12 cellular contexts compared by ENCODE assay signal in genomic region chr19:45104658-45105384, GRCh38. TPM values are rescaled to one million over a fixed set of nuclear protein-coding genes. Genes with fewer than 3 reads are reported as not detected.
A peak's percentile ranks its signal among the peaks of the same experiment; 100 is the strongest.
DNase-seq lines count a peak whose midpoint lies in the region; ATAC-seq and TF ChIP-seq lines count a peak whose summit lies in the region.
"Had no signal": no experiment of that assay in that cellular context is flagged by ENCODE, and none has a peak within 500 bp of the region (broad histone marks: within the 10 kb centered on the region; RNA-seq: fewer than 3 reads in every experiment).

No MANE protein-coding gene starts in this region.

- H3K27ac Mint-ChIP-seq in MCF 10A (ENCODE audit: low read depth, unreplicated experiment) (no peak overlapping the region), T-cell (peak overlapping the region; percentile 89 to 93)

- no peak overlapping the region for H3K27ac ChIP-seq in mammary epithelial cell (ENCODE audit: insufficient read depth, low read depth, low read length)
- peak overlapping the region; percentile 11 for H3K27ac ChIP-seq in thymus (ENCODE audit: low read depth)

- CTCF ChIA-PET in mammary epithelial cell (lab: Charles Lee; ENCODE audit: low non-redundant PET) (no interaction called here), MCF 10A (lab: Yijun Ruan, JAX) (interaction anchor here (0.6 kb wide), 1 partner anchor 202 kb away, joined by 5 read pairs; no protein-coding TSS in a partner anchor), T-cell (lab: Charles Lee) (interaction anchor here (0.6 to 2.6 kb wide), 2 partner anchors 12 to 17 kb away, joined by 4 to 16 read pairs; partner anchors contain the start of gene PPP1R37 (in 1 of the 2))

- BruUV-seq in mammary epithelial cell (replicated peaks; lab: Mats Ljungman, UMichigan) (no TSS peak), MCF 10A (replicated peaks; lab: Mats Ljungman, UMichigan) (no TSS peak)

- in situ Hi-C loops in mammary epithelial cell (cut with MboI; ENCODE audit: low sequenced_read_pairs in 2 of 2): no loop called here

- no peak overlapping the region for H3K4me2 ChIP-seq in mammary epithelial cell (ENCODE audit: insufficient read depth, low read depth, low read length)

- dilution Hi-C loops in mammary epithelial cell (cut with HindIII; ENCODE audit: low sequenced_read_pairs): loop anchor here (5.0 kb wide), 3 partner anchors 37 to 77 kb away; no protein-coding TSS in a partner anchor

- peak; percentile 27 for DNase-seq in mammary epithelial cell
- no peak for DNase-seq in MCF 10A (ENCODE audit: unreplicated experiment)
- DNase-seq in T-cell: no peak
- no peak for DNase-seq in SHP77 (lab: John Stamatoyannopoulos, UW)
- DNase-seq in stimulated activated CD4-positive, alpha-beta T cell treated with anti-CD3 and anti-CD28 coated beads, Interleukin-4, amount 100 ng/mL, for 4 hours: no peak
- DNase-seq in NCI-H82 treated with DMSO at 0.1 percent for 48 hours (lab: John Stamatoyannopoulos, UW; ENCODE audit: unreplicated experiment): no peak
- DNase-seq: activated CD4-positive, CD25-positive, alpha-beta regulatory T cell; amniotic stem cell; NCI-H226 had no signal

- no peak overlapping the region for H2AFZ ChIP-seq in mammary epithelial cell (ENCODE audit: low read depth, low read length)

- H3K36me3 ChIP-seq in mammary epithelial cell (ENCODE audit: insufficient read depth, low read length): no peaks in the 10 kb centered on the region
- no peaks in the 10 kb centered on the region for H3K36me3 ChIP-seq in endocrine pancreas (ENCODE audit: control insufficient read depth, insufficient read depth, low read length)
- peaks cover 7% of the 10 kb centered on the region for H3K36me3 ChIP-seq in thymus (ENCODE audit: control insufficient read depth, insufficient read depth)
- H3K36me3 ChIP-seq: right atrium auricular region had no signal

- peaks cover 28% of the 10 kb centered on the region for H3K4me1 ChIP-seq in mammary epithelial cell (ENCODE audit: insufficient read depth, low read length)
- peaks cover 5% of the 10 kb centered on the region for H3K4me1 ChIP-seq in endocrine pancreas (ENCODE audit: control insufficient read depth, insufficient read depth, low read length)
- peaks cover 28% of the 10 kb centered on the region for H3K4me1 ChIP-seq in thymus (ENCODE audit: control insufficient read depth, insufficient read depth, low read length)

- H3K36me3 Mint-ChIP-seq in MCF 10A (ENCODE audit: insufficient read depth, unreplicated experiment): peaks cover 6% of the 10 kb centered on the region
- H3K36me3 Mint-ChIP-seq in T-cell: no peaks in the 10 kb centered on the region

- H3K4me1 Mint-ChIP-seq in MCF 10A (ENCODE audit: insufficient read depth, unreplicated experiment) (peaks cover 12% of the 10 kb centered on the region), T-cell (peaks cover 57 to 62% (median 59%) of the 10 kb centered on the region in 3 donors)

- H3K4me3 Mint-ChIP-seq in MCF 10A (ENCODE audit: unreplicated experiment) (no peak overlapping the region), T-cell (peak overlapping the region; percentile 49 to 66 (median 66))

- H3K9ac ChIP-seq in mammary epithelial cell (ENCODE audit: insufficient read depth, low read length) (no peak overlapping the region), endocrine pancreas (ENCODE audit: control insufficient read depth, insufficient read depth, low read length) (peak overlapping the region; percentile 34)

- TF ChIP-seq CTCF in mammary epithelial cell (conservative IDR thresholded peaks at IDR 0.05 in 1 of 2, IDR thresholded peaks at IDR 0.05 in 1 of 2; ENCODE audit: extremely low read depth in 1 of 2, insufficient read depth in 1 of 2, low read depth in 1 of 2, low read length in 2 of 2) (no peak), MCF 10A (IDR thresholded peaks at IDR 0.05; ENCODE audit: unreplicated experiment) (no peak)

- H3K79me2 ChIP-seq in mammary epithelial cell (ENCODE audit: insufficient read depth, low read length): peaks cover 95% of the 10 kb centered on the region

- intact Hi-C loops in mammary epithelial cell (cut with micrococcal nuclease): no loop called here
- intact Hi-C loops in MCF 10A (cut with micrococcal nuclease): no loop called here

- H4K20me1 ChIP-seq in mammary epithelial cell (ENCODE audit: insufficient read depth, low read length): no peaks in the 10 kb centered on the region

- ATAC-seq in T-cell (replicated peaks in 1 of 4): peak in 1 of 4 experiments; percentile 34

- WGBS in mammary epithelial cell (ENCODE audit: low coverage, missing lambda C conversion rate): 62% methylated on average over 16 of the region's 16 CpGs
- WGBS in thymus: 40% methylated on average over 16 of the region's 16 CpGs

- H3K4me3 ChIP-seq in mammary epithelial cell (replicated peaks in 1 of 3; ENCODE audit: insufficient read depth in 1 of 3, low read depth in 2 of 3, low read length in 3 of 3) (no peak overlapping the region), endocrine pancreas (ENCODE audit: control insufficient read depth, insufficient read depth, low read length) (no peak overlapping the region), thymus (ENCODE audit: low read length) (no peak overlapping the region)
- H3K4me3 ChIP-seq: right atrium auricular region had no signal

- POLR2A ChIA-PET in MCF 10A (lab: Yijun Ruan, JAX) (interaction anchor here (1.0 kb wide), 1 partner anchor 12 kb away, joined by 3 read pairs; no protein-coding TSS in a partner anchor), T-cell (lab: Charles Lee) (no interaction called here)

- H3K9me3 ChIP-seq in mammary epithelial cell (replicated peaks; ENCODE audit: insufficient read depth, low read length) (no peaks in the 10 kb centered on the region), endocrine pancreas (ENCODE audit: control insufficient read depth, low read length) (no peaks in the 10 kb centered on the region), thymus (ENCODE audit: control insufficient read depth) (no peaks in the 10 kb centered on the region)
- H3K9me3 ChIP-seq: right atrium auricular region had no signal

- H3K27me3 Mint-ChIP-seq in MCF 10A (ENCODE audit: insufficient read depth, unreplicated experiment) (no peaks in the 10 kb centered on the region), T-cell (no peaks in the 10 kb centered on the region)

- H3K27me3 ChIP-seq in mammary epithelial cell (ENCODE audit: insufficient read depth, low read length): no peaks in the 10 kb centered on the region
- H3K27me3 ChIP-seq in endocrine pancreas (ENCODE audit: control insufficient read depth, insufficient read depth, low read length): no peaks in the 10 kb centered on the region
- H3K27me3 ChIP-seq in thymus (ENCODE audit: control insufficient read depth, insufficient read depth): no peaks in the 10 kb centered on the region
- H3K27me3 ChIP-seq: right atrium auricular region had no signal

- H3K9me3 Mint-ChIP-seq in MCF 10A (ENCODE audit: unreplicated experiment): no peaks in the 10 kb centered on the region
- no peaks in the 10 kb centered on the region for H3K9me3 Mint-ChIP-seq in T-cell

RNA-seq across cellular contexts. Expression of gene PPP1R37, which starts 11.8 kb away (rescaled TPM):
- total RNA-seq in mammary epithelial cell: 10 to 100 TPM; 32.9 to 48.0 TPM
- polyA plus RNA-seq in mammary epithelial cell: 15.2 TPM
- 15.8 TPM for polyA minus RNA-seq in mammary epithelial cell
- 22.0 and 22.5 TPM in 2 replicates for total RNA-seq in MCF 10A (2022)
- total RNA-seq in T-cell: 10 to 100 TPM; 17.2 to 35.2 (median 30.4) TPM
- polyA plus RNA-seq in thymus: 39.3 TPM

RNA-seq across cellular contexts. Expression of gene GEMIN7, which starts 25.8 kb away (rescaled TPM):
- total RNA-seq in mammary epithelial cell (10 to 100 TPM in 1 of 2 donors, 1 to 10 TPM in 1; 9.5 to 18.6 TPM), MCF 10A (2022) (21.0 and 21.8 TPM in 2 replicates), T-cell (10 to 100 TPM in 4 of 5 donors, 1 to 10 TPM in 1; 4.0 to 23.1 (median 22.7) TPM)
- polyA plus RNA-seq in mammary epithelial cell (41.3 TPM), thymus (32.3 TPM)
- polyA minus RNA-seq in mammary epithelial cell: 4.1 TPM

RNA-seq across cellular contexts. Expression of gene ZNF296, which starts 28.5 kb away (rescaled TPM):
- total RNA-seq in mammary epithelial cell (under 1 TPM in 1 of 2 donors, not detected in 1; 0.66 TPM), MCF 10A (2022) (2.0 and 2.7 TPM in 2 replicates), T-cell (1 to 10 TPM; 1.4 to 4.3 (median 3.5) TPM)
- polyA plus RNA-seq in mammary epithelial cell (0.22 TPM), thymus (2.9 TPM)
- polyA minus RNA-seq in mammary epithelial cell: 0.41 TPM

RNA-seq across cellular contexts. Expression of gene NKPD1, which starts 56.0 kb away (rescaled TPM):
- 1 to 10 TPM in 1 of 2 donors, under 1 TPM in 1; 0.92 to 1.8 TPM for total RNA-seq in mammary epithelial cell
- 0.79 TPM for polyA plus RNA-seq in mammary epithelial cell
- polyA minus RNA-seq in mammary epithelial cell: 2.8 TPM
- 0.09 and 0.22 TPM in 2 replicates for total RNA-seq in MCF 10A (2022)
- 1 to 10 TPM in 4 of 5 donors, under 1 TPM in 1; 0.95 to 1.3 (median 1.2) TPM for total RNA-seq in T-cell
- 0.59 TPM for polyA plus RNA-seq in thymus
